Comparison of ENCODE assay signal across 18 cellular contexts in genomic region chr6:18062733-18063132, GRCh38. TPM values are rescaled to one million over a fixed set of nuclear protein-coding genes. Genes with fewer than 3 reads are reported as not detected.
A peak's percentile ranks its signal among the peaks of the same experiment; 100 is the strongest.
DNase-seq lines count a peak whose midpoint lies in the region; ATAC-seq and TF ChIP-seq lines count a peak whose summit lies in the region.
"Had no signal": no experiment of that assay in that cellular context is flagged by ENCODE, and none has a peak within 500 bp of the region (broad histone marks: within the 10 kb centered on the region; RNA-seq: fewer than 3 reads in every experiment).

No MANE protein-coding gene starts in this region.

- H3F3A ChIP-seq in GM23338 (replicated peaks; ENCODE audit: low read depth) = no peaks in the 10 kb centered on the region

- H3K27ac Mint-ChIP-seq in GM23338 = no peak overlapping the region
- H3K27ac Mint-ChIP-seq in activated T-cell treated with anti-CD3 and anti-CD28 coated beads, Interleukin-2, amount 50 U/mL, for 72 hours = no peak overlapping the region
- H3K27ac Mint-ChIP-seq: B cell; CD4-positive, alpha-beta T cell had no signal

- H4K20me1 ChIP-seq in GM23338 (replicated peaks; ENCODE audit: insufficient read depth) = no peaks in the 10 kb centered on the region

- H2AFZ ChIP-seq in GM23338 = peak overlapping the region; percentile 53

- no peak overlapping the region for H3K27ac ChIP-seq in GM23338 (ENCODE audit: low read depth)
- H3K27ac ChIP-seq: KMS-11 had no signal

- no peaks in the 10 kb centered on the region for H3K27me3 Mint-ChIP-seq in GM23338 (ENCODE audit: insufficient read depth, low read depth, poor library complexity)
- peaks cover 7% of the 10 kb centered on the region for H3K27me3 Mint-ChIP-seq in activated T-cell treated with anti-CD3 and anti-CD28 coated beads, Interleukin-2, amount 50 U/mL, for 72 hours (ENCODE audit: low read depth)
- H3K27me3 Mint-ChIP-seq: B cell had no signal

- peaks cover 4% of the 10 kb centered on the region for H3K4me1 Mint-ChIP-seq in GM23338
- no peaks in the 10 kb centered on the region for H3K4me1 Mint-ChIP-seq in activated T-cell treated with anti-CD3 and anti-CD28 coated beads, Interleukin-2, amount 50 U/mL, for 72 hours (ENCODE audit: low read depth)
- H3K4me1 Mint-ChIP-seq: B cell had no signal

- no peak for TF ChIP-seq CTCF in GM23338 (conservative IDR thresholded peaks at IDR 0.05; ENCODE audit: low read depth in 2 of 2)

- no peaks in the 10 kb centered on the region for H3K9me2 ChIP-seq in GM23338 (ENCODE audit: insufficient read depth)

- no peaks in the 10 kb centered on the region; the same call in 1 of the 2 replicates for H3K36me3 ChIP-seq in GM23338 (ENCODE audit: insufficient read depth)

- H3K9me3 Mint-ChIP-seq in GM23338 = peaks cover 9% of the 10 kb centered on the region; the same call in 2 of the 3 replicates
- H3K9me3 Mint-ChIP-seq in activated T-cell treated with anti-CD3 and anti-CD28 coated beads, Interleukin-2, amount 50 U/mL, for 72 hours = peaks cover 1 to 2% of the 10 kb centered on the region in 2 donors
- H3K9me3 Mint-ChIP-seq: CD4-positive, alpha-beta T cell had no signal

- H3K4me3 Mint-ChIP-seq in GM23338 = no peak overlapping the region
- no peak overlapping the region for H3K4me3 Mint-ChIP-seq in activated T-cell treated with anti-CD3 and anti-CD28 coated beads, Interleukin-2, amount 50 U/mL, for 72 hours
- H3K4me3 Mint-ChIP-seq: B cell; CD4-positive, alpha-beta T cell had no signal

- H3K36me3 Mint-ChIP-seq in GM23338 (ENCODE audit: low read depth) = no peaks in the 10 kb centered on the region
- no peaks in the 10 kb centered on the region for H3K36me3 Mint-ChIP-seq in activated T-cell treated with anti-CD3 and anti-CD28 coated beads, Interleukin-2, amount 50 U/mL, for 72 hours (ENCODE audit: insufficient read depth in 2 of 2)

- no peaks in the 10 kb centered on the region for H3K4me1 ChIP-seq in GM23338 (ENCODE audit: insufficient read depth)

- intact Hi-C loops in left cardiac atrium (cut with DNase I) = no loop called here

- ATAC-seq in GM23338 = no peak
- ATAC-seq in activated T-cell treated with anti-CD3 and anti-CD28 coated beads, Interleukin-2, amount 50 U/mL, for 72 hours (replicated peaks in 1 of 2) = no peak
- ATAC-seq in GM21786 (IDR thresholded peaks at IDR 0.05; ENCODE audit: unreplicated experiment) = no peak
- ATAC-seq in left cardiac atrium = no peak
- ATAC-seq: SK-N-SH treated with all-trans-retinoic acid at 6 μM for 48 hours had no signal

- H3K79me2 ChIP-seq in GM23338 (replicated peaks; ENCODE audit: insufficient read depth) = no peaks in the 10 kb centered on the region

- DNase-seq in GM23338 (ENCODE audit: low spot score) = no peak
- DNase-seq in NCI-H1105 treated with DMSO at 0.1 percent for 48 hours (lab: John Stamatoyannopoulos, UW) = peak; percentile 58
- peak; percentile 33 for DNase-seq in fibroblast of peridontal ligament (ENCODE audit: extremely low read depth)
- DNase-seq in medulla oblongata (ENCODE audit: extremely low spot score) = peak; percentile 40
- no peak for DNase-seq in activated T-cell treated with anti-CD3 and anti-CD28 coated beads, Interleukin-2, amount 50 U/mL, for 72 hours
- no peak for DNase-seq in NCI-H2107 treated with DMSO at 0.1 percent for 48 hours (lab: John Stamatoyannopoulos, UW; ENCODE audit: unreplicated experiment)
- no peak for DNase-seq in left cardiac atrium
- DNase-seq: ACHN; CD4-positive, alpha-beta T cell; GF-D8; MM.1S; NCI-H2029; NCI-H226; Right ventricle myocardium superior had no signal

- no peaks in the 10 kb centered on the region for H3K27me3 ChIP-seq in GM23338 (ENCODE audit: insufficient read depth)

- H3K4me2 ChIP-seq in GM23338 = no peak overlapping the region
- H3K4me2 ChIP-seq: KMS-11 had no signal

- H3K4me3 ChIP-seq in GM23338 = no peak overlapping the region

TF ChIP-seq in GM23338, 12 proteins besides CTCF, POLR2A, EP300 and RAD21:
- TF ChIP-seq STAT1 (IDR thresholded peaks at IDR 0.05; ENCODE audit: unreplicated experiment) (no peak), EZH2 (IDR thresholded peaks at IDR 0.05; ENCODE audit: low read depth, unreplicated experiment) (no peak), JUNB (IDR thresholded peaks at IDR 0.05; ENCODE audit: unreplicated experiment) (no peak), ZNF114 (CRISPR knock-in tag; IDR thresholded peaks at IDR 0.05) (no peak), POLR2AphosphoS5 (IDR thresholded peaks at IDR 0.05; ENCODE audit: low read depth) (no peak), CREB1 (CRISPR knock-in tag; IDR thresholded peaks at IDR 0.05; ENCODE audit: low read depth) (no peak)
- TF ChIP-seq, protein P1, sequence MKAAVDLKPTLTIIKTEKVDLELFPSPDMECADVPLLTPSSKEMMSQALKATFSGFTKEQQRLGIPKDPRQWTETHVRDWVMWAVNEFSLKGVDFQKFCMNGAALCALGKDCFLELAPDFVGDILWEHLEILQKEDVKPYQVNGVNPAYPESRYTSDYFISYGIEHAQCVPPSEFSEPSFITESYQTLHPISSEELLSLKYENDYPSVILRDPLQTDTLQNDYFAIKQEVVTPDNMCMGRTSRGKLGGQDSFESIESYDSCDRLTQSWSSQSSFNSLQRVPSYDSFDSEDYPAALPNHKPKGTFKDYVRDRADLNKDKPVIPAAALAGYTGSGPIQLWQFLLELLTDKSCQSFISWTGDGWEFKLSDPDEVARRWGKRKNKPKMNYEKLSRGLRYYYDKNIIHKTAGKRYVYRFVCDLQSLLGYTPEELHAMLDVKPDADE (IDR thresholded peaks at IDR 0.05) = no peak

RNA-seq across cellular contexts. Expression of gene NHLRC1, which starts 59.7 kb away (rescaled TPM):
- total RNA-seq in GM23338 (2014; rRNA removed; shearing (Covaris generic)) = 1.0 and 1.1 TPM in 2 replicates
- 1.1 and 1.2 TPM in 2 replicates for polyA plus RNA-seq in GM23338 (2016; fragmentation: Nextera tagmentation; extraction: Ambion mirVana)
- total RNA-seq in activated T-cell treated with anti-CD3 and anti-CD28 coated beads, Interleukin-2, amount 50 U/mL, for 72 hours = under 1 TPM; 0.14 TPM
- total RNA-seq in left cardiac atrium = 1 to 10 TPM; 1.6 to 1.9 TPM

Comparison
In these comparisons a context has a peak if more than half of its experiments do, and no peak if none do; other contexts are left out.
1. DNase-seq: peak in NCI-H1105 treated with DMSO at 0.1 percent for 48 hours (single experiment), fibroblast of peridontal ligament (single experiment) and medulla oblongata (single experiment); none in GM23338 (single experiment), activated T-cell treated with anti-CD3 and anti-CD28 coated beads, Interleukin-2, amount 50 U/mL, for 72 hours (0 of 2), NCI-H2107 treated with DMSO at 0.1 percent for 48 hours (single experiment) and left cardiac atrium (single experiment).